In genomic region chr1:156667968-156668709, GRCh38 we compare ENCODE assay signal across 11 cellular contexts. TPM values are rescaled to one million over a fixed set of nuclear protein-coding genes. Genes with fewer than 3 reads are reported as not detected.
DNase-seq lines count a peak whose midpoint lies in the region; ATAC-seq and TF ChIP-seq lines count a peak whose summit lies in the region.
"Had no signal": no experiment of that assay in that cellular context is flagged by ENCODE, and none has a peak within 500 bp of the region (broad histone marks: within the 10 kb centered on the region; RNA-seq: fewer than 3 reads in every experiment).

No MANE protein-coding gene starts in this region.

- H3K79me1 ChIP-seq in mesendoderm (ENCODE audit: low read length) = peaks cover 6% of the 10 kb centered on the region

- H3K23ac ChIP-seq in mesendoderm (ENCODE audit: low read length) = peak overlapping the region; percentile 86

- no peak overlapping the region for H3K4me2 ChIP-seq in mesendoderm (ENCODE audit: low read length)

- no peak for TF ChIP-seq CTCF in coronary artery (IDR thresholded peaks at IDR 0.05)

- peaks cover 2% of the 10 kb centered on the region for H3K79me2 ChIP-seq in mesendoderm (ENCODE audit: control insufficient read depth, insufficient read depth, low read length)

- no peak overlapping the region for H3K18ac ChIP-seq in mesendoderm (ENCODE audit: low read length)

- H3K9me3 ChIP-seq in HUES64 (ENCODE audit: insufficient read depth, low read depth, low read length) (no peaks in the 10 kb centered on the region), stomach smooth muscle (ENCODE audit: control insufficient read depth in 2 of 2, low read length in 2 of 2) (no peaks in the 10 kb centered on the region)

- peaks cover 49% of the 10 kb centered on the region for H3K4me1 ChIP-seq in HUES64 (ENCODE audit: insufficient read depth, low read length)
- H3K4me1 ChIP-seq in mesendoderm (ENCODE audit: control insufficient read depth, low read depth, low read length) = peaks cover 25% of the 10 kb centered on the region
- H3K4me1 ChIP-seq in stomach smooth muscle (ENCODE audit: control insufficient read depth, insufficient read depth, low read length) = peaks cover 47% of the 10 kb centered on the region

- H2AK5ac ChIP-seq in mesendoderm (ENCODE audit: low read length) = peak overlapping the region; percentile 61

- H2BK120ac ChIP-seq in mesendoderm (ENCODE audit: low read depth, low read length) = no peak overlapping the region

- H4K8ac ChIP-seq in mesendoderm (ENCODE audit: low read depth, low read length) = no peak overlapping the region

- peak overlapping the region; percentile 47 for H2BK5ac ChIP-seq in mesendoderm (ENCODE audit: low read length)

- WGBS in HUES64 = 30% methylated on average over 5 of the region's 9 CpGs
- WGBS in mesendoderm (ENCODE audit: extremely low coverage, insufficient coverage, low lambda C conversion rate) = no CpG with 5 or more reads among the region's 9 CpGs

- no peak overlapping the region for H4K5ac ChIP-seq in mesendoderm (ENCODE audit: low read length)

- ATAC-seq in HG03108 (IDR thresholded peaks at IDR 0.05; ENCODE audit: unreplicated experiment) (no peak), HG03469 (IDR thresholded peaks at IDR 0.05; ENCODE audit: unreplicated experiment) (no peak)

- peak overlapping the region; percentile 79 for H3K27ac ChIP-seq in HUES64 (ENCODE audit: low read depth, low read length)
- H3K27ac ChIP-seq in coronary artery = peak overlapping the region; percentile 63 to 87
- H3K27ac ChIP-seq in mesendoderm (ENCODE audit: low read depth, low read length) = peak overlapping the region; percentile 58
- H3K27ac ChIP-seq in stomach smooth muscle (ENCODE audit: low read length) = peak overlapping the region; percentile 73

- H3K9ac ChIP-seq in HUES64 (ENCODE audit: low read depth, low read length) (peak overlapping the region; percentile 56), mesendoderm (ENCODE audit: low read length) (peak overlapping the region; percentile 58), stomach smooth muscle (ENCODE audit: low read length in 2 of 2) (peak overlapping the region; percentile 47 to 51)

- H2BK15ac ChIP-seq in mesendoderm (replicated peaks; ENCODE audit: low read depth) = no peak overlapping the region

- H3K36me3 ChIP-seq in HUES64 (ENCODE audit: insufficient read depth, low read length) (peaks cover 22% of the 10 kb centered on the region), mesendoderm (ENCODE audit: control insufficient read depth, insufficient read depth, low read length) (peaks cover 7% of the 10 kb centered on the region), stomach smooth muscle (ENCODE audit: control insufficient read depth in 2 of 2, insufficient read depth in 2 of 2, low read length in 2 of 2) (no peaks in the 10 kb centered on the region)

- H3K27me3 ChIP-seq in HUES64 (ENCODE audit: insufficient read depth, low read length) (no peaks in the 10 kb centered on the region), mesendoderm (ENCODE audit: insufficient read depth, low read length, poor library complexity) (no peaks in the 10 kb centered on the region), stomach smooth muscle (ENCODE audit: control insufficient read depth in 1 of 2, insufficient read depth in 2 of 2, low read length in 2 of 2) (no peaks in the 10 kb centered on the region)

- no peak overlapping the region for H3K4me3 ChIP-seq in HUES64 (ENCODE audit: low read length)
- no peak overlapping the region for H3K4me3 ChIP-seq in coronary artery
- H3K4me3 ChIP-seq in mesendoderm (ENCODE audit: low read length) = no peak overlapping the region
- H3K4me3 ChIP-seq in stomach smooth muscle (ENCODE audit: low read length in 2 of 2) = no peak overlapping the region

- no peak for DNase-seq in coronary artery (ENCODE audit: low spot score)
- peak; percentile 95 for DNase-seq in mesendoderm
- no peak for DNase-seq in HPDE6-E6E7 (ENCODE audit: extremely low spot score)
- DNase-seq in NCI-H128 (lab: John Stamatoyannopoulos, UW; ENCODE audit: unreplicated experiment) = no peak
- DNase-seq: activated gamma-delta T cell; CD4-positive, alpha-beta memory T cell; NCI-H1105 treated with DMSO at 0.1 percent for 48 hours had no signal

- no peak overlapping the region for H3K4ac ChIP-seq in mesendoderm (ENCODE audit: low read depth, low read length)

- H3K56ac ChIP-seq in mesendoderm (ENCODE audit: low read length) = peak overlapping the region; percentile 84

RNA-seq across cellular contexts. Expression of gene NES, which starts 9.1 kb away (rescaled TPM):
- 116 TPM for polyA plus RNA-seq in HUES64 (2013, experiment 1 of 2)
- 122 TPM for polyA plus RNA-seq in HUES64 (2013, experiment 2 of 2)
- polyA plus RNA-seq in mesendoderm (2013, experiment 1 of 2) = 77.7 TPM
- polyA plus RNA-seq in mesendoderm (2013, experiment 2 of 2) = 79.9 TPM
- polyA plus RNA-seq: CD4-positive, alpha-beta memory T cell had no signal

RNA-seq across cellular contexts. Expression of gene BCAN, which starts 26.2 kb away (rescaled TPM):
- 1.6 TPM for polyA plus RNA-seq in HUES64 (2013, experiment 1 of 2)
- polyA plus RNA-seq in HUES64 (2013, experiment 2 of 2) = 2.0 TPM
- 0.88 TPM for polyA plus RNA-seq in mesendoderm (2013, experiment 1 of 2)
- 0.91 TPM for polyA plus RNA-seq in mesendoderm (2013, experiment 2 of 2)
- polyA plus RNA-seq: CD4-positive, alpha-beta memory T cell had no signal

RNA-seq across cellular contexts. Expression of gene CRABP2, which starts 37.2 kb away (rescaled TPM):
- polyA plus RNA-seq in HUES64 (2013, experiment 1 of 2) = 229 TPM
- 318 TPM for polyA plus RNA-seq in HUES64 (2013, experiment 2 of 2)
- 52.0 TPM for polyA plus RNA-seq in mesendoderm (2013, experiment 1 of 2)
- 49.6 TPM for polyA plus RNA-seq in mesendoderm (2013, experiment 2 of 2)

RNA-seq across cellular contexts. Expression of gene HAPLN2, which starts 48.9 kb away (rescaled TPM):
- polyA plus RNA-seq in HUES64 (2013, experiment 1 of 2) = not detected
- polyA plus RNA-seq in HUES64 (2013, experiment 2 of 2) = 0.19 TPM
- not detected for polyA plus RNA-seq in mesendoderm (2013, experiment 1 of 2)
- 0.04 TPM for polyA plus RNA-seq in mesendoderm (2013, experiment 2 of 2)
- polyA plus RNA-seq: CD4-positive, alpha-beta memory T cell had no signal
